Comparison of ENCODE assay signal across 8 cellular contexts in the genomic region with DNA sequence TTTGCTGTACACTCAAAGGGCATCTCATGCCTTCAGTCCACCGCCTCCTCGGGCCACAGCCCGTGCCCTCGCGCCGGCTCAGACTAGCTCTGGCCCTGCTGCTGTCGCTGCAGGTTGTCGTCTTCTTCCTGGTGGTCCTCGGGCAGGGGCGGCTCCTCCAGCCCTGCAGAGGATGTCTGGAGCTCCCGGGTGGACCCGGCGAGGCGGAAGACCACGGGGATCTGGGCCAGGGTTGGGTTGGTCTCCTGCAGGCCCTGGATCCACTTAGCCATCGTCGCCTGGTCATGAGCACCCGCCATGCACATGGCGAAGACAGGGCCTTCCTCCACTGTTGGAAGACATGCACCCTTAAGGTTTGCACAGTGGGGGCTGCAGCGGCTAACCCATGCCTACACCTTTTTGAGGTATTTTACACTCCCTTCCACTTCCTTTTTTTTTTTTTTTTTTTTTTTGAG. TPM values are rescaled to one million over a fixed set of nuclear protein-coding genes. Genes with fewer than 3 reads are reported as not detected.
DNase-seq lines count a peak whose midpoint lies in the region; ATAC-seq, FAIRE-seq and TF ChIP-seq lines count a peak whose summit lies in the region.

No MANE protein-coding gene starts in this region.

- H3K27me3 Mint-ChIP-seq in progenitor cell of endocrine pancreas, result no peaks in the 10 kb centered on the region

- no peaks in the 10 kb centered on the region for H3K9me3 Mint-ChIP-seq in progenitor cell of endocrine pancreas (ENCODE audit: low read depth)

- ATAC-seq in GM18873 (IDR thresholded peaks at IDR 0.05; ENCODE audit: low FRiP score, unreplicated experiment), result peak; percentile 23
- ATAC-seq in HG02798 (IDR thresholded peaks at IDR 0.05; ENCODE audit: poor library complexity, unreplicated experiment), result peak; percentile 30

- H3K36me3 Mint-ChIP-seq in progenitor cell of endocrine pancreas (ENCODE audit: insufficient read depth), result peaks cover 1% of the 10 kb centered on the region

- DNase-seq in SHP77 treated with DMSO at 0.1 percent for 48 hours (lab: John Stamatoyannopoulos, UW) (peak; percentile 85), fibroblast of mammary gland (ENCODE audit: low read depth) (no peak), progenitor cell of endocrine pancreas (ENCODE audit: low spot score, unreplicated experiment) (no peak), Kasumi-1 (lab: John Stamatoyannopoulos, UW) (no peak), HTR-8/SVneo (ENCODE audit: insufficient read length, low spot score) (no peak), NCI-H69 (lab: John Stamatoyannopoulos, UW) (no peak)

- TF ChIP-seq CTCF in fibroblast of mammary gland (conservative IDR thresholded peaks at IDR 0.05; ENCODE audit: control insufficient read depth, insufficient read depth, low read depth, low read length), result no peak
- TF ChIP-seq CTCF in progenitor cell of endocrine pancreas (IDR thresholded peaks at IDR 0.05; ENCODE audit: unreplicated experiment), result no peak

- peak overlapping the region; percentile 93 for H3K27ac Mint-ChIP-seq in progenitor cell of endocrine pancreas

- peak overlapping the region; percentile 52 for H3K4me3 ChIP-seq in fibroblast of mammary gland (ENCODE audit: control insufficient read depth, low read depth, low read length)

- FAIRE-seq in HTR-8/SVneo (lab: Jason Lieb, UNC), result no peak

- H3K4me1 Mint-ChIP-seq in progenitor cell of endocrine pancreas (ENCODE audit: low read depth), result peaks cover 12% of the 10 kb centered on the region

- H3K4me3 Mint-ChIP-seq in progenitor cell of endocrine pancreas (ENCODE audit: low read depth), result peak overlapping the region; percentile 80

RNA-seq across cellular contexts. Expression of gene ZNF653, which starts 0.5 kb away (rescaled TPM):
- 17.6 and 21.8 TPM in 2 replicates for total RNA-seq in progenitor cell of endocrine pancreas

RNA-seq across cellular contexts. Expression of gene ECSIT, which starts 22.8 kb away (rescaled TPM):
- total RNA-seq in progenitor cell of endocrine pancreas, result 36.1 and 38.5 TPM in 2 replicates

RNA-seq across cellular contexts. Expression of gene ELAVL3, which starts 25.3 kb away (rescaled TPM):
- total RNA-seq in progenitor cell of endocrine pancreas, result 0.87 and 1.4 TPM in 2 replicates

RNA-seq across cellular contexts. Expression of gene CNN1, which starts 32.5 kb away (rescaled TPM):
- 3.2 and 9.0 TPM in 2 replicates for total RNA-seq in progenitor cell of endocrine pancreas

RNA-seq across cellular contexts. Expression of gene ELOF1, which starts 52.9 kb away (rescaled TPM):
- total RNA-seq in progenitor cell of endocrine pancreas, result 48.7 and 56.5 TPM in 2 replicates
